Comparison of ENCODE assay signal across 21 cellular contexts in the genomic region with DNA sequence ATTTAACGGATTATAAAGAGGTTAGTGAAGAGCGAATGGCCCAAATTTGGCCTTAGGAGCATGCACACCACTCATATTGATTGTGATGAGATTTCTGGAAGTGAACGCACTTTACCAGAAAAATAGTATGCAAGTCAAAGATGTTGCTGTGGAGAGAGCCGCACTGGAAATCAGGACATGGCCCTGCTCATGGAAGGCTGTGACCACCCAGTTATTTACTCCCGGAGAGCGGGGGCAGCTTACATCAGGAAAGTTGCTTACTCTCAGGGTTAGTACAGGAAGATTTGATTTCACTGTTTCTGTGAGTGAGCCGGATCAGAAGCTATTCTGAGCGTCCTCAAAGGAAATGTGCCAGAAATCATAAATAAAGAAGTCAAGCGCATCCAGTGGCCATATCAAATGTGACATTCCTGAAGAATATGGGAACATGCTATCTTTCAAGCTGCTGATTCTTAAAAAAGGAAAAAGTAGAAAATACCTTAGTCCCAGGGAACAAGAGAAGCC. TPM values are rescaled to one million over a fixed set of nuclear protein-coding genes. Genes with fewer than 3 reads are reported as not detected.
"Had no signal": no experiment of that assay in that cellular context is flagged by ENCODE, and none has a peak within 500 bp of the region (broad histone marks: within the 10 kb centered on the region; RNA-seq: fewer than 3 reads in every experiment).

No MANE protein-coding gene starts in this region.

- H3K36me3 ChIP-seq: adrenal gland, breast epithelium, heart left ventricle, neutrophil, upper lobe of left lung had no signal

- H3K4me1 ChIP-seq: adrenal gland, breast epithelium, upper lobe of left lung had no signal

- H3K9me3 ChIP-seq: adrenal gland, breast epithelium, heart left ventricle, mucosa of descending colon, neutrophil, testis, upper lobe of left lung had no signal

- H3K27ac ChIP-seq: adrenal gland, breast epithelium, heart left ventricle, neutrophil, skin epidermis, testis, upper lobe of left lung had no signal

- H3K9me3 Mint-ChIP-seq: activated naive CD4-positive, alpha-beta T cell treated with anti-CD3 and anti-CD28 coated beads, Interleukin-2, amount 50 U/mL, for 72 hours; immature natural killer cell; naive B cell; T-helper 2 cell treated with Interferon-gamma antibody and Interleukin-4, amounts not matched to agents 5 μg/mL and 100 μg/mL, for 36 hours; WTC11 had no signal

- H3K4me3 Mint-ChIP-seq: activated CD4-positive, alpha-beta T cell treated with anti-CD3 and anti-CD28 coated beads for 36 hours; immature natural killer cell; naive B cell; T-helper 2 cell treated with Interferon-gamma antibody and Interleukin-4, amounts not matched to agents 5 μg/mL and 100 μg/mL, for 36 hours; WTC11 had no signal

- H3K36me3 Mint-ChIP-seq: activated naive CD4-positive, alpha-beta T cell treated with anti-CD3 and anti-CD28 coated beads, Interleukin-2, amount 50 U/mL, for 72 hours; immature natural killer cell; naive B cell; WTC11 had no signal

- H3K4me1 Mint-ChIP-seq: immature natural killer cell had no signal

- H3K27me3 Mint-ChIP-seq: activated CD4-positive, alpha-beta T cell treated with anti-CD3 and anti-CD28 coated beads for 36 hours; naive B cell had no signal

- H3K4me3 ChIP-seq: adrenal gland, breast epithelium, heart left ventricle, mucosa of descending colon, skin epidermis, testis, upper lobe of left lung had no signal

- H3K27me3 ChIP-seq: adrenal gland, breast epithelium, heart left ventricle, neutrophil, testis, upper lobe of left lung had no signal

- H3K27ac Mint-ChIP-seq: activated CD4-positive, alpha-beta T cell treated with anti-CD3 and anti-CD28 coated beads for 36 hours; activated naive CD4-positive, alpha-beta T cell treated with anti-CD3 and anti-CD28 coated beads, Interleukin-2, amount 50 U/mL, for 72 hours; immature natural killer cell; T-helper 2 cell treated with Interferon-gamma antibody and Interleukin-4, amounts not matched to agents 5 μg/mL and 100 μg/mL, for 36 hours; WTC11 had no signal

- ATAC-seq: activated CD4-positive, alpha-beta T cell treated with anti-CD3 and anti-CD28 coated beads for 36 hours; activated naive CD4-positive, alpha-beta T cell treated with anti-CD3 and anti-CD28 coated beads, Interleukin-2, amount 50 U/mL, for 72 hours; heart left ventricle; mucosa of descending colon; WTC11 had no signal

- DNase-seq: activated CD4-positive, alpha-beta T cell treated with anti-CD3 and anti-CD28 coated beads for 36 hours; activated CD4-positive, alpha-beta T cell treated with anti-CD3 and anti-CD28 coated beads, Interleukin-2, amount 50 U/mL, for 48 hours; activated T-cell treated with anti-CD3 and anti-CD28 coated beads for 4 hours; adrenal gland; cortex of kidney; heart left ventricle; immature natural killer cell; mesenchymal stem cell; mucosa of descending colon; naive B cell; stimulated activated CD4-positive, alpha-beta T cell treated with anti-CD3 and anti-CD28 coated beads, Interleukin-15, amount 100 ng/mL, for 24 hours; stimulated activated CD4-positive, alpha-beta T cell treated with anti-CD3 and anti-CD28 coated beads, Interleukin-4, amount 100 ng/mL, for 1 hour; testis; upper lobe of left lung had no signal

RNA-seq across cellular contexts. Expression of gene CRB2, which starts 44.7 kb away (rescaled TPM):
- total RNA-seq: activated CD4-positive, alpha-beta T cell treated with anti-CD3 and anti-CD28 coated beads for 36 hours; lower leg skin had no signal
- polyA plus RNA-seq: heart left ventricle had no signal
